Comparison of ENCODE assay signal across 16 cellular contexts in genomic region chr13:21229241-21230024, GRCh38. TPM values are rescaled to one million over a fixed set of nuclear protein-coding genes. Genes with fewer than 3 reads are reported as not detected.
DNase-seq lines count a peak whose midpoint lies in the region; ATAC-seq and TF ChIP-seq lines count a peak whose summit lies in the region.
"Had no signal": no experiment of that assay in that cellular context is flagged by ENCODE, and none has a peak within 500 bp of the region (broad histone marks: within the 10 kb centered on the region; RNA-seq: fewer than 3 reads in every experiment).

No MANE protein-coding gene starts in this region.

- peak overlapping the region; percentile 14 for H3K27ac Mint-ChIP-seq in stimulated activated naive B cell treated with anti-CD40 and anti-IgM and Interleukin-4, amounts not matched to agents 10 μg/mL and 1 μg/mL and 100 μg/mL, for 72 hours
- H3K27ac Mint-ChIP-seq: CD8-positive, alpha-beta T cell had no signal

- H3K9me3 ChIP-seq in KOPT-K1 (ENCODE audit: insufficient read depth, low read length, poor library complexity, severe bottlenecking) (no peaks in the 10 kb centered on the region), lung (ENCODE audit: control insufficient read depth in 2 of 2, insufficient read depth in 1 of 2, low read length in 1 of 2) (peaks cover 0 to 2% of the 10 kb centered on the region in 2 donors)

- peaks cover 0 to 2% of the 10 kb centered on the region in 2 donors for H3K4me1 ChIP-seq in lung (ENCODE audit: control insufficient read depth in 2 of 2, insufficient read depth in 2 of 2, low read length in 2 of 2)

- H3K27me3 Mint-ChIP-seq in stimulated activated naive B cell treated with anti-CD40 and anti-IgM and Interleukin-4, amounts not matched to agents 10 μg/mL and 1 μg/mL and 100 μg/mL, for 72 hours, result no peaks in the 10 kb centered on the region
- H3K27me3 Mint-ChIP-seq in activated T-cell treated with anti-CD3 and anti-CD28 coated beads, Interleukin-2, amount 50 U/mL, for 4 hours (ENCODE audit: low read depth), result peaks cover 9% of the 10 kb centered on the region

- H3K4me1 Mint-ChIP-seq in stimulated activated naive B cell treated with anti-CD40 and anti-IgM and Interleukin-4, amounts not matched to agents 10 μg/mL and 1 μg/mL and 100 μg/mL, for 72 hours, result no peaks in the 10 kb centered on the region
- H3K4me1 Mint-ChIP-seq in activated T-cell treated with anti-CD3 and anti-CD28 coated beads, Interleukin-2, amount 50 U/mL, for 4 hours (ENCODE audit: low read depth), result peaks cover 4% of the 10 kb centered on the region

- ATAC-seq in lung (ENCODE audit: insufficient read depth, low FRiP score) (no peak), HG02884 (IDR thresholded peaks at IDR 0.05; ENCODE audit: unreplicated experiment) (no peak)
- no peak for ATAC-seq in stimulated activated naive B cell treated with anti-CD40 and anti-IgM and Interleukin-4, amounts not matched to agents 10 μg/mL and 1 μg/mL and 100 μg/mL, for 72 hours (replicated peaks)
- ATAC-seq in stimulated activated naive CD8-positive, alpha-beta T cell treated with anti-CD3 and anti-CD28 coated beads, Interleukin-15, Interleukin-2, amounts not matched to agents 100 U/mL and 50 U/mL, for 24 hours, result no peak
- no peak for ATAC-seq in activated T-cell treated with anti-CD3 and anti-CD28 coated beads, Interleukin-2, amount 50 U/mL, for 4 hours
- ATAC-seq: CD8-positive, alpha-beta T cell; K562 had no signal

- H3K4me3 Mint-ChIP-seq in stimulated activated naive B cell treated with anti-CD40 and anti-IgM and Interleukin-4, amounts not matched to agents 10 μg/mL and 1 μg/mL and 100 μg/mL, for 72 hours, result no peak overlapping the region
- H3K4me3 Mint-ChIP-seq in activated T-cell treated with anti-CD3 and anti-CD28 coated beads, Interleukin-2, amount 50 U/mL, for 4 hours, result no peak overlapping the region
- H3K4me3 Mint-ChIP-seq: CD14-positive monocyte; CD8-positive, alpha-beta T cell had no signal

- H3K27me3 ChIP-seq in lung (ENCODE audit: control insufficient read depth, insufficient read depth), result no peaks in the 10 kb centered on the region

- WGBS in lung, 2 donors, result 86 to 92% methylated on average over 7 of the region's 7 CpGs

- H3K9me3 Mint-ChIP-seq in stimulated activated naive B cell treated with anti-CD40 and anti-IgM and Interleukin-4, amounts not matched to agents 10 μg/mL and 1 μg/mL and 100 μg/mL, for 72 hours, result no peaks in the 10 kb centered on the region
- H3K9me3 Mint-ChIP-seq in activated T-cell treated with anti-CD3 and anti-CD28 coated beads, Interleukin-2, amount 50 U/mL, for 4 hours, result no peaks in the 10 kb centered on the region
- H3K9me3 Mint-ChIP-seq: CD8-positive, alpha-beta T cell had no signal

- H3K27ac ChIP-seq in KOPT-K1 (ENCODE audit: low read depth, low read length, poor library complexity, severe bottlenecking), result peak overlapping the region; percentile 93
- no peak overlapping the region for H3K27ac ChIP-seq in lung (ENCODE audit: low read depth in 1 of 2, low read length in 1 of 2)
- H3K27ac ChIP-seq: 22Rv1, GM23248 had no signal

- DNase-seq in DMS79 treated with DMSO at 0.1 percent for 48 hours (lab: John Stamatoyannopoulos, UW), result peak; percentile 17
- no peak for DNase-seq in DMS79 (lab: John Stamatoyannopoulos, UW)
- DNase-seq in lung (ENCODE audit: low spot score), result peak; percentile 22
- DNase-seq in stimulated activated naive B cell treated with anti-CD40 and anti-IgM and Interleukin-4, amounts not matched to agents 10 μg/mL and 1 μg/mL and 100 μg/mL, for 72 hours, result no peak
- DNase-seq in stimulated activated naive CD8-positive, alpha-beta T cell treated with anti-CD3 and anti-CD28 coated beads, Interleukin-15, Interleukin-2, amounts not matched to agents 100 U/mL and 50 U/mL, for 24 hours, result no peak
- no peak for DNase-seq in activated T-cell treated with anti-CD3 and anti-CD28 coated beads, Interleukin-2, amount 50 U/mL, for 4 hours
- DNase-seq: CD8-positive, alpha-beta T cell; COR-L47; DMS153; GM23248; H7 had no signal

- H3K36me3 ChIP-seq in KOPT-K1 (ENCODE audit: insufficient read depth, low read length) (no peaks in the 10 kb centered on the region), lung (ENCODE audit: control insufficient read depth in 2 of 2, insufficient read depth in 2 of 2, low read length in 2 of 2) (no peaks in the 10 kb centered on the region)

- H3K4me3 ChIP-seq in lung, result no peak overlapping the region
- H3K4me3 ChIP-seq: GM23248, K562 had no signal

- TF ChIP-seq CTCF in lung (IDR thresholded peaks at IDR 0.05; ENCODE audit: control extremely low read depth, extremely low read depth), result no peak

- H3K36me3 Mint-ChIP-seq in stimulated activated naive B cell treated with anti-CD40 and anti-IgM and Interleukin-4, amounts not matched to agents 10 μg/mL and 1 μg/mL and 100 μg/mL, for 72 hours, result no peaks in the 10 kb centered on the region
- H3K36me3 Mint-ChIP-seq in activated T-cell treated with anti-CD3 and anti-CD28 coated beads, Interleukin-2, amount 50 U/mL, for 4 hours (ENCODE audit: insufficient read depth), result no peaks in the 10 kb centered on the region
- H3K36me3 Mint-ChIP-seq: CD14-positive monocyte; CD8-positive, alpha-beta T cell had no signal

RNA-seq across cellular contexts. Expression of gene MRPL57, which starts 53.0 kb away (rescaled TPM):
- 10 to 100 TPM; 14.8 to 20.5 TPM for total RNA-seq in lung
- polyA plus RNA-seq in lung, result 10 to 100 TPM; 20.5 to 39.5 TPM
- total RNA-seq in activated T-cell treated with anti-CD3 and anti-CD28 coated beads, Interleukin-2, amount 50 U/mL, for 4 hours, result 10 to 100 TPM; 30.8 to 34.1 (median 32.0) TPM

RNA-seq across cellular contexts. Expression of gene SKA3, which starts 53.1 kb away (rescaled TPM):
- total RNA-seq in lung, result 1 to 10 TPM; 1.8 to 3.2 TPM
- polyA plus RNA-seq in lung, result 1 to 10 TPM in 1 of 2 donors, under 1 TPM in 1; 0.50 to 1.9 TPM
- total RNA-seq in activated T-cell treated with anti-CD3 and anti-CD28 coated beads, Interleukin-2, amount 50 U/mL, for 4 hours, result 10 to 100 TPM in 2 of 3 donors, 1 to 10 TPM in 1; 7.3 to 15.1 (median 11.6) TPM

Comparison
In these comparisons a context has a peak if more than half of its experiments do, and no peak if none do; other contexts are left out.
1. DNase-seq: peak in DMS79 treated with DMSO at 0.1 percent for 48 hours (single experiment) and lung (single experiment); none in DMS79 (single experiment), stimulated activated naive B cell treated with anti-CD40 and anti-IgM and Interleukin-4, amounts not matched to agents 10 μg/mL and 1 μg/mL and 100 μg/mL, for 72 hours (single experiment), stimulated activated naive CD8-positive, alpha-beta T cell treated with anti-CD3 and anti-CD28 coated beads, Interleukin-15, Interleukin-2, amounts not matched to agents 100 U/mL and 50 U/mL, for 24 hours (single experiment) and activated T-cell treated with anti-CD3 and anti-CD28 coated beads, Interleukin-2, amount 50 U/mL, for 4 hours (single experiment).